ENCODE assay signal across 8 cellular contexts in the genomic region with DNA sequence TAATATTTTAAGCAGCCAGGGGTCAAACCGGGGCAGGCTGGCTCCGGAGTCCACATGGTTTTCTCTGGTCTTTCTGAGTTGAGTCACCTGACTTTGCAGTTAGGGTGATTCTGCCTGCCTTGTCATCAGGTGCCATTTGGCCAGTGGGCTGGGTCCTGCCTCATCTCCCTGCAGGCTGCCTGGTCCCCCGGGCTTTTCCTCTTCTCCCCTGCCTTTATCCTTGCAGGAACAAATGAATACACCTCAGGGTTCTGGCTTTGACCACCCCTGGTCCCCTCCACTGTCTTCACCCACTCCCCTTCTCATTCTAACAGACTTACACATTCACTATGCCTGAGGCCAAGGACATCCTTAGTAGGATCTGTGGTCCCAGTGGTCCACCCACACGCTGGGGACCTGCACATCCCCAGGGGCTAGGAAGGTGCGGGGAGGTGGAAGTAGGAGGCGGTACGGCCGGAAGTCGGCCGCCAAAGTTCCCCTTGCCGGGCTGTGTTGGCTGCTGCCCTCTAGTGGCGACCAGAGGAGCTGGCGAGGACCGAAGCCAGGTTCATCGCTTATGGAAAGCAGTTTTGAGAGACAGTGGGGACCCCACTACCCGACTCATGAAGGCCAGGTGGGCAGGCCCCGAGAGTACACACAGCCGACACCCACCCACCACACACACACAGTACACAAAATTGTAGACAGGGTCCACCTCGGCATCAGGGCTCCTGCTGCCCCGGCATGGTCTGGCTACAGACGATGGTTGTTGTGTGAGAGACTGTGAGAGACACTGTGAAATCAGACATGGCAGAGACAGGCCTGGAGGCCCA. TPM values are rescaled to one million over a fixed set of nuclear protein-coding genes. Genes with fewer than 3 reads are reported as not detected.
DNase-seq lines count a peak whose midpoint lies in the region; ATAC-seq and TF ChIP-seq lines count a peak whose summit lies in the region.

No MANE protein-coding gene starts in this region.

- no peak for TF ChIP-seq EP300 in Ishikawa (IDR thresholded peaks at IDR 0.05; ENCODE audit: borderline replicate concordance)
- TF ChIP-seq EP300 in ovary (IDR thresholded peaks at IDR 0.05): no peak

- H3K36me3 ChIP-seq in ovary: no peaks in the 10 kb centered on the region
- no peaks in the 10 kb centered on the region for H3K36me3 ChIP-seq in tibial artery

- peak overlapping the region; percentile 70 for H3K4me3 Mint-ChIP-seq in activated T-helper 2 cell treated with anti-CD3 and anti-CD28 coated beads, Interferon-gamma antibody, Interleukin-2, Interleukin-4, amounts not matched to agents 10 μg/mL and 5 μg/mL and 100 μg/mL, durations not matched to agents 14 hours and 24 hours and 36 hours (ENCODE audit: low read depth)

- H3K4me1 ChIP-seq in ovary (ENCODE audit: insufficient read depth) (peaks cover 4% of the 10 kb centered on the region), tibial artery (peaks cover 0 to 10% (median 8%) of the 10 kb centered on the region in 4 donors)

- TF ChIP-seq POLR2A in ovary (IDR thresholded peaks at IDR 0.05): no peak

- no peaks in the 10 kb centered on the region for H3K27me3 Mint-ChIP-seq in activated T-helper 2 cell treated with anti-CD3 and anti-CD28 coated beads, Interferon-gamma antibody, Interleukin-2, Interleukin-4, amounts not matched to agents 10 μg/mL and 5 μg/mL and 100 μg/mL, durations not matched to agents 14 hours and 24 hours and 36 hours (ENCODE audit: low read depth)

- H3K36me3 Mint-ChIP-seq in activated T-helper 2 cell treated with anti-CD3 and anti-CD28 coated beads, Interferon-gamma antibody, Interleukin-2, Interleukin-4, amounts not matched to agents 10 μg/mL and 5 μg/mL and 100 μg/mL, durations not matched to agents 14 hours and 24 hours and 36 hours (ENCODE audit: low read depth): no peaks in the 10 kb centered on the region

- TF ChIP-seq RAD21 in Ishikawa (IDR thresholded peaks at IDR 0.05; ENCODE audit: low read depth): peak; percentile 51

- WGBS in ovary, 3 donors: 20 to 24% (median 22%) methylated on average over 21 of the region's 21 CpGs

- peak overlapping the region; percentile 13 for H3K4me3 ChIP-seq in ovary
- H3K4me3 ChIP-seq in tibial artery: peak overlapping the region; percentile 11 to 19

- peak; percentile 94 for ATAC-seq in GM21576 (IDR thresholded peaks at IDR 0.05; ENCODE audit: unreplicated experiment)

- H3K9me3 ChIP-seq in ovary (no peaks in the 10 kb centered on the region), tibial artery (no peaks in the 10 kb centered on the region)

- H3K27me3 ChIP-seq in ovary (no peaks in the 10 kb centered on the region), tibial artery (peaks cover 0 to 12% of the 10 kb centered on the region in 2 donors)

- H3K4me1 Mint-ChIP-seq in activated T-helper 2 cell treated with anti-CD3 and anti-CD28 coated beads, Interferon-gamma antibody, Interleukin-2, Interleukin-4, amounts not matched to agents 10 μg/mL and 5 μg/mL and 100 μg/mL, durations not matched to agents 14 hours and 24 hours and 36 hours (ENCODE audit: low read depth): peaks cover 16% of the 10 kb centered on the region

- DNase-seq in EL: peak; percentile 66
- peak; percentile 84 for DNase-seq in RPMI8226
- DNase-seq in activated T-helper 2 cell treated with anti-CD3 and anti-CD28 coated beads, Interferon-gamma antibody, Interleukin-2, Interleukin-4, amounts not matched to agents 10 μg/mL and 5 μg/mL and 100 μg/mL, durations not matched to agents 14 hours and 24 hours and 36 hours (ENCODE audit: low spot score): peak; percentile 71
- DNase-seq in globus pallidus (ENCODE audit: low spot score): peak; percentile 61
- DNase-seq in ovary: peak; percentile 63 to 80 (median 75)
- peak; percentile 64 to 80 for DNase-seq in tibial artery

- H3K9me3 Mint-ChIP-seq in activated T-helper 2 cell treated with anti-CD3 and anti-CD28 coated beads, Interferon-gamma antibody, Interleukin-2, Interleukin-4, amounts not matched to agents 10 μg/mL and 5 μg/mL and 100 μg/mL, durations not matched to agents 14 hours and 24 hours and 36 hours: no peaks in the 10 kb centered on the region

- H3K27ac Mint-ChIP-seq in activated T-helper 2 cell treated with anti-CD3 and anti-CD28 coated beads, Interferon-gamma antibody, Interleukin-2, Interleukin-4, amounts not matched to agents 10 μg/mL and 5 μg/mL and 100 μg/mL, durations not matched to agents 14 hours and 24 hours and 36 hours: peak overlapping the region; percentile 68

- TF ChIP-seq CTCF in ovary (IDR thresholded peaks at IDR 0.05): peak; percentile 53 to 92 (median 70)
- peak; percentile 72 to 95 for TF ChIP-seq CTCF in tibial artery (IDR thresholded peaks at IDR 0.05)

- H3K27ac ChIP-seq in ovary (no peak overlapping the region), tibial artery (no peak overlapping the region)

- intact Hi-C loops in activated T-helper 2 cell treated with anti-CD3 and anti-CD28 coated beads, Interferon-gamma antibody, Interleukin-2, Interleukin-4, amounts not matched to agents 10 μg/mL and 5 μg/mL and 100 μg/mL, durations not matched to agents 14 hours and 24 hours and 36 hours (cut with micrococcal nuclease): loop anchor here (1.0 kb wide), 1 partner anchor 16 kb away; no protein-coding TSS in a partner anchor
- intact Hi-C loops in ovary (cut with DNase I): no loop called here
- intact Hi-C loops in tibial artery (cut with DNase I; ENCODE audit: low total_unique reads): loop anchor here (5.0 kb wide), 1 partner anchor 39 kb away; no protein-coding TSS in a partner anchor

TF ChIP-seq in Ishikawa, 13 proteins besides CTCF, POLR2A, EP300 and RAD21:
- TF ChIP-seq TEAD4 (IDR thresholded peaks at IDR 0.05) (no peak), FOXM1 (IDR thresholded peaks at IDR 0.05; ENCODE audit: borderline replicate concordance, low read depth) (no peak), ZBTB7A (IDR thresholded peaks at IDR 0.05; ENCODE audit: low read depth) (no peak), TAF1 (IDR thresholded peaks at IDR 0.05; ENCODE audit: low read depth) (no peak; the same call in 1 of the 2 replicates), CREB1 (IDR thresholded peaks at IDR 0.05; ENCODE audit: low read depth) (no peak), NFIC (IDR thresholded peaks at IDR 0.05) (no peak), CEBPB (IDR thresholded peaks at IDR 0.05) (no peak), TCF12 (IDR thresholded peaks at IDR 0.05; ENCODE audit: low read depth) (no peak), YY1 (IDR thresholded peaks at IDR 0.05; ENCODE audit: low read depth) (no peak), EGR1 (IDR thresholded peaks at IDR 0.05) (no peak)
- TF ChIP-seq, protein P1, sequence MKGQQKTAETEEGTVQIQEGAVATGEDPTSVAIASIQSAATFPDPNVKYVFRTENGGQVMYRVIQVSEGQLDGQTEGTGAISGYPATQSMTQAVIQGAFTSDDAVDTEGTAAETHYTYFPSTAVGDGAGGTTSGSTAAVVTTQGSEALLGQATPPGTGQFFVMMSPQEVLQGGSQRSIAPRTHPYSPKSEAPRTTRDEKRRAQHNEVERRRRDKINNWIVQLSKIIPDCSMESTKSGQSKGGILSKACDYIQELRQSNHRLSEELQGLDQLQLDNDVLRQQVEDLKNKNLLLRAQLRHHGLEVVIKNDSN (IDR thresholded peaks at IDR 0.05): no peak
- TF ChIP-seq, protein P2, sequence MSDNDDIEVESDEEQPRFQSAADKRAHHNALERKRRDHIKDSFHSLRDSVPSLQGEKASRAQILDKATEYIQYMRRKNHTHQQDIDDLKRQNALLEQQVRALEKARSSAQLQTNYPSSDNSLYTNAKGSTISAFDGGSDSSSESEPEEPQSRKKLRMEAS (IDR thresholded peaks at IDR 0.05): no peak
- TF ChIP-seq, protein P3, sequence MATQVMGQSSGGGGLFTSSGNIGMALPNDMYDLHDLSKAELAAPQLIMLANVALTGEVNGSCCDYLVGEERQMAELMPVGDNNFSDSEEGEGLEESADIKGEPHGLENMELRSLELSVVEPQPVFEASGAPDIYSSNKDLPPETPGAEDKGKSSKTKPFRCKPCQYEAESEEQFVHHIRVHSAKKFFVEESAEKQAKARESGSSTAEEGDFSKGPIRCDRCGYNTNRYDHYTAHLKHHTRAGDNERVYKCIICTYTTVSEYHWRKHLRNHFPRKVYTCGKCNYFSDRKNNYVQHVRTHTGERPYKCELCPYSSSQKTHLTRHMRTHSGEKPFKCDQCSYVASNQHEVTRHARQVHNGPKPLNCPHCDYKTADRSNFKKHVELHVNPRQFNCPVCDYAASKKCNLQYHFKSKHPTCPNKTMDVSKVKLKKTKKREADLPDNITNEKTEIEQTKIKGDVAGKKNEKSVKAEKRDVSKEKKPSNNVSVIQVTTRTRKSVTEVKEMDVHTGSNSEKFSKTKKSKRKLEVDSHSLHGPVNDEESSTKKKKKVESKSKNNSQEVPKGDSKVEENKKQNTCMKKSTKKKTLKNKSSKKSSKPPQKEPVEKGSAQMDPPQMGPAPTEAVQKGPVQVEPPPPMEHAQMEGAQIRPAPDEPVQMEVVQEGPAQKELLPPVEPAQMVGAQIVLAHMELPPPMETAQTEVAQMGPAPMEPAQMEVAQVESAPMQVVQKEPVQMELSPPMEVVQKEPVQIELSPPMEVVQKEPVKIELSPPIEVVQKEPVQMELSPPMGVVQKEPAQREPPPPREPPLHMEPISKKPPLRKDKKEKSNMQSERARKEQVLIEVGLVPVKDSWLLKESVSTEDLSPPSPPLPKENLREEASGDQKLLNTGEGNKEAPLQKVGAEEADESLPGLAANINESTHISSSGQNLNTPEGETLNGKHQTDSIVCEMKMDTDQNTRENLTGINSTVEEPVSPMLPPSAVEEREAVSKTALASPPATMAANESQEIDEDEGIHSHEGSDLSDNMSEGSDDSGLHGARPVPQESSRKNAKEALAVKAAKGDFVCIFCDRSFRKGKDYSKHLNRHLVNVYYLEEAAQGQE (IDR thresholded peaks at IDR 0.05; ENCODE audit: low read depth): no peak

RNA-seq across cellular contexts. Expression of a gene that starts 6.3 kb away (rescaled TPM):
- 67.9 and 68.8 TPM in 2 replicates for total RNA-seq in activated T-helper 2 cell treated with anti-CD3 and anti-CD28 coated beads, Interferon-gamma antibody, Interleukin-2, Interleukin-4, amounts not matched to agents 10 μg/mL and 5 μg/mL and 100 μg/mL, durations not matched to agents 14 hours and 24 hours and 36 hours
- total RNA-seq in ovary: 10 to 100 TPM; 21.6 to 62.9 (median 57.3) TPM
- 100 to 1,000 TPM in 1 of 2 donors, 10 to 100 TPM in 1; 44.4 to 132 TPM for polyA plus RNA-seq in ovary

RNA-seq across cellular contexts. Expression of a gene that starts 22.6 kb away (rescaled TPM):
- not detected in 2 replicates for total RNA-seq in activated T-helper 2 cell treated with anti-CD3 and anti-CD28 coated beads, Interferon-gamma antibody, Interleukin-2, Interleukin-4, amounts not matched to agents 10 μg/mL and 5 μg/mL and 100 μg/mL, durations not matched to agents 14 hours and 24 hours and 36 hours
- total RNA-seq in ovary: 1 to 10 TPM; 2.0 to 8.3 (median 4.5) TPM
- polyA plus RNA-seq in ovary: 1 to 10 TPM; 2.2 to 3.3 TPM

Comparison
In these comparisons a context has a peak if more than half of its experiments do, and no peak if none do; other contexts are left out.
1. intact Hi-C loops: an anchor here in activated T-helper 2 cell treated with anti-CD3 and anti-CD28 coated beads, Interferon-gamma antibody, Interleukin-2, Interleukin-4, amounts not matched to agents 10 μg/mL and 5 μg/mL and 100 μg/mL, durations not matched to agents 14 hours and 24 hours and 36 hours (1.0 kb wide) and tibial artery (5.0 kb wide); none called in ovary.